3 cellular contexts compared by ENCODE assay signal in genomic region chr5:141332571-141332970, GRCh38. TPM values are rescaled to one million over a fixed set of nuclear protein-coding genes. Genes with fewer than 3 reads are reported as not detected.
"Had no signal": no experiment of that assay in that cellular context is flagged by ENCODE, and none has a peak within 500 bp of the region (broad histone marks: within the 10 kb centered on the region; RNA-seq: fewer than 3 reads in every experiment).

No MANE protein-coding gene starts in this region.

RNA-seq across cellular contexts. Expression of gene PCDHGA2, which starts 6.0 kb away (rescaled TPM):
- total RNA-seq: PC-3 had no signal

RNA-seq across cellular contexts. Expression of gene PCDHGA3, which starts 11.1 kb away (rescaled TPM):
- total RNA-seq: PC-3, PC-9, SK-MEL-5 had no signal

RNA-seq across cellular contexts. Expression of gene PCDHGB1, which starts 17.3 kb away (rescaled TPM):
- total RNA-seq: PC-9 had no signal
